7 cellular contexts compared by ENCODE assay signal in the genomic region with DNA sequence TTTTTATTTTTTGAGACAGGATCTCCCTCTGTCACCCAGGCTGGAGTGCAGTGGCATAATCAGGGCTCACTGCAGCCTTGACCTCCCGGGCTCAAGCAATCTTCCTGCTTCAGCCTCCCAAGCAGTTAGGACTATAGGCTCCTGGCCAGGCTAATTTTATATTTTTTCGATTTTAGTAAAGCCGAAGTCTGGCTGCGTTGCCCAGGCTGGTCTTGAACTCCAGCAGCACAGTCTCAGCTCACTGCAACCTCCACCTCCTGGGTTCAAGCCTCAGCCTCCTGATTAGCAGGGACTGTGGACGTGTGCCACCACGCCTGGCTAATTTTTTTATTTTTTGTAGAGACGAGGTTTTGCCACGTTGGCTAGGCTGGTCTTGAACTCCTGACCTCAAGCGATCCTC.
A peak's percentile ranks its signal among the peaks of the same experiment; 100 is the strongest.
DNase-seq lines count a peak whose midpoint lies in the region; ATAC-seq and TF ChIP-seq lines count a peak whose summit lies in the region.
"Not testable (repeated sequence)": the region's sequence is repeated elsewhere in the genome, so short reads cannot be mapped to it uniquely, and the experiment has no call there.

No MANE protein-coding gene starts in this region.

- TF ChIP-seq POLR2A in HCT116 (IDR thresholded peaks at IDR 0.05; ENCODE audit: borderline replicate concordance, extremely low read depth, insufficient read depth, insufficient read length), result not testable (repeated sequence)

- H3K4me1 ChIP-seq in ACC112 (ENCODE audit: control insufficient read depth, insufficient read depth, low read length, unreplicated experiment) (peaks cover 31% of the 10 kb centered on the region), HCT116 (ENCODE audit: control insufficient read depth in 1 of 2, insufficient read depth in 2 of 2, low read length in 2 of 2) (peaks cover 52 to 76% of the 10 kb centered on the region in 2 experiments), OCI-LY1 (ENCODE audit: insufficient read depth, low read length, severe bottlenecking) (peaks cover 74% of the 10 kb centered on the region), SK-N-SH (ENCODE audit: control insufficient read depth in 1 of 2, insufficient read depth in 2 of 2, low read depth in 1 of 2, low read length in 1 of 2) (peaks cover 32 to 35% of the 10 kb centered on the region in 2 experiments)

- H3K4me2 ChIP-seq in HCT116 (ENCODE audit: low read length), result peak overlapping the region; percentile 65
- H3K4me2 ChIP-seq in OCI-LY1 (ENCODE audit: low read length), result not testable (repeated sequence)
- peak overlapping the region; percentile 49 for H3K4me2 ChIP-seq in SK-N-SH

- H4K20me1 ChIP-seq in HCT116 (ENCODE audit: insufficient read depth); OCI-LY1 (ENCODE audit: insufficient read depth, low read length): not testable (repeated sequence)
- peaks cover 19% of the 10 kb centered on the region for H4K20me1 ChIP-seq in SK-N-SH (ENCODE audit: insufficient read depth)

- not testable (repeated sequence) for H3K9me3 ChIP-seq in HCT116 (ENCODE audit: control insufficient read depth in 1 of 2, insufficient read depth in 1 of 2, low read depth in 1 of 2, low read length in 2 of 2); OCI-LY1 (ENCODE audit: low read length); SK-N-SH

- not testable (repeated sequence) for TF ChIP-seq CTCF in HCT116 (IDR thresholded peaks at IDR 0.05 in 2 of 3, conservative IDR thresholded peaks at IDR 0.05 in 1 of 3; ENCODE audit: borderline replicate concordance in 1 of 3, insufficient read depth in 1 of 3, low read depth in 2 of 3, low read length in 2 of 3); OCI-LY1 (IDR thresholded peaks at IDR 0.05; ENCODE audit: low read length); SK-N-SH (IDR thresholded peaks at IDR 0.05)

- POLR2A ChIA-PET in HCT116 (lab: Charles Lee); SK-N-SH (lab: Yijun Ruan, JAX): not testable (repeated sequence)

- H3K79me2 ChIP-seq in ACC112 (ENCODE audit: control insufficient read depth, insufficient read depth, low read length, unreplicated experiment); HCT116 (ENCODE audit: insufficient read depth, low read length): not testable (repeated sequence)
- H3K79me2 ChIP-seq in OCI-LY1 (ENCODE audit: insufficient read depth, low read length) (peaks cover 17% of the 10 kb centered on the region; the same call in 1 of the 2 replicates), SK-N-SH (ENCODE audit: insufficient read depth) (peaks cover 35% of the 10 kb centered on the region; the same call in 1 of the 2 replicates)

- not testable (repeated sequence) for TF ChIP-seq RAD21 in HCT116 (IDR thresholded peaks at IDR 0.05; ENCODE audit: low read depth); SK-N-SH (IDR thresholded peaks at IDR 0.05; ENCODE audit: low read length)

- not testable (repeated sequence) for H3F3A ChIP-seq in OCI-LY1 (ENCODE audit: insufficient read depth, low read length)
- H3F3A ChIP-seq in SK-N-SH (replicated peaks; ENCODE audit: insufficient read depth), result peaks cover 39% of the 10 kb centered on the region

- BruUV-seq in HCT116 (replicated peaks; lab: Mats Ljungman, UMichigan), result not testable (repeated sequence)

- 94% methylated on average over 9 of the region's 9 CpGs for WGBS in SK-N-SH (ENCODE audit: low lambda C conversion rate)

- H2AFZ ChIP-seq in ACC112 (ENCODE audit: low read length, unreplicated experiment); HCT116 (ENCODE audit: low read depth, low read length, poor library complexity, severe bottlenecking); OCI-LY1 (ENCODE audit: low read length); SK-N-SH (ENCODE audit: low read depth): not testable (repeated sequence)

- H3K27ac ChIP-seq in ACC112 (ENCODE audit: low read depth, low read length), result peak overlapping the region; percentile 34; the same call in 1 of the 2 replicates
- peak overlapping the region; percentile 90 for H3K27ac ChIP-seq in HCT116 (ENCODE audit: low read depth, low read length)
- peak overlapping the region; percentile 71 for H3K27ac ChIP-seq in OCI-LY1 (ENCODE audit: low read depth, low read length, poor library complexity, severe bottlenecking)
- H3K27ac ChIP-seq in SK-N-SH (ENCODE audit: low read depth in 2 of 2, low read length in 1 of 2), result peak overlapping the region in 1 of 2 experiments; percentile 59; a peak in 2 of 4 replicates
- peak overlapping the region; percentile 33 for H3K27ac ChIP-seq in epithelial cell of prostate

- RAD21 ChIA-PET in HCT116 (lab: Charles Lee; ENCODE audit: low non-redundant PET in 1 of 2, low total read pairs in 2 of 2, uncharacterized antibody in 2 of 2, unreplicated experiment in 2 of 2), result interaction anchor here in 1 of 2 experiments (1.3 kb wide), 1 partner anchor 22 kb away, joined by 3 read pairs; no protein-coding TSS in a partner anchor

- H3K9me2 ChIP-seq in HCT116 (ENCODE audit: insufficient read depth); OCI-LY1 (ENCODE audit: low read depth, low read length); SK-N-SH: not testable (repeated sequence)

- H3K9ac ChIP-seq in HCT116 (ENCODE audit: low read length) (peak overlapping the region; percentile 51), SK-N-SH (peak overlapping the region; percentile 11; the same call in 1 of the 2 replicates)
- H3K9ac ChIP-seq in OCI-LY1 (ENCODE audit: low read length), result not testable (repeated sequence)

- ATAC-seq in HCT116, sciatic nerve: not testable (repeated sequence)

- H3K27me3 ChIP-seq in ACC112 (ENCODE audit: insufficient read depth, low read length); HCT116 (ENCODE audit: insufficient read depth, low read length); OCI-LY1 (ENCODE audit: insufficient read depth, low read length); SK-N-SH (ENCODE audit: insufficient read depth): not testable (repeated sequence)

- intact Hi-C loops in HCT116 (cut with micrococcal nuclease); sciatic nerve (cut with DNase I): not testable (repeated sequence)

- CTCF ChIA-PET in HCT116 (lab: Charles Lee), result interaction anchor here (1.1 to 1.4 kb wide), 3 partner anchors 48 to 217 kb away, joined by 3 to 4 read pairs (median 3); no protein-coding TSS in a partner anchor
- CTCF ChIA-PET in SK-N-SH (lab: Yijun Ruan, JAX), result interaction anchor here (0.8 to 2.0 kb wide), 2 partner anchors 19 to 186 kb away, joined by 4 to 5 read pairs; no protein-coding TSS in a partner anchor

- H3K4me3 ChIP-seq in ACC112 (ENCODE audit: low read depth, low read length); OCI-LY1 (ENCODE audit: low read depth, low read length, poor library complexity, severe bottlenecking); SK-N-SH (ENCODE audit: low read depth in 2 of 2, low read length in 1 of 2): not testable (repeated sequence)
- peak overlapping the region in 1 of 2 experiments; percentile 16; a peak in 1 of 4 replicates for H3K4me3 ChIP-seq in HCT116 (replicated peaks in 1 of 2; ENCODE audit: low read depth in 1 of 2, low read length in 2 of 2)

- DNase-seq in HCT116 (ENCODE audit: low read depth, low spot score); SK-N-SH; epithelial cell of prostate (ENCODE audit: low read depth, low spot score): not testable (repeated sequence)
- DNase-seq in mesenteric fat pad (ENCODE audit: low spot score) (peak; percentile 64), sciatic nerve (ENCODE audit: low spot score) (peak; percentile 19)

- not testable (repeated sequence) for TF ChIP-seq EP300 in SK-N-SH (IDR thresholded peaks at IDR 0.05; ENCODE audit: borderline replicate concordance in 1 of 2, low read depth in 1 of 2, low read length in 1 of 2)

- H3K36me3 ChIP-seq in ACC112 (ENCODE audit: insufficient read depth, low read length); HCT116 (ENCODE audit: control insufficient read depth in 1 of 2, insufficient read depth in 2 of 2, low read length in 2 of 2); SK-N-SH (replicated peaks in 1 of 2; ENCODE audit: control insufficient read depth in 1 of 2, insufficient read depth in 2 of 2, low read length in 1 of 2): not testable (repeated sequence)
- peaks cover 29% of the 10 kb centered on the region for H3K36me3 ChIP-seq in OCI-LY1 (ENCODE audit: insufficient read depth, low read length)
